Comparison of ENCODE assay signal across 1 cellular context in the genomic region with DNA sequence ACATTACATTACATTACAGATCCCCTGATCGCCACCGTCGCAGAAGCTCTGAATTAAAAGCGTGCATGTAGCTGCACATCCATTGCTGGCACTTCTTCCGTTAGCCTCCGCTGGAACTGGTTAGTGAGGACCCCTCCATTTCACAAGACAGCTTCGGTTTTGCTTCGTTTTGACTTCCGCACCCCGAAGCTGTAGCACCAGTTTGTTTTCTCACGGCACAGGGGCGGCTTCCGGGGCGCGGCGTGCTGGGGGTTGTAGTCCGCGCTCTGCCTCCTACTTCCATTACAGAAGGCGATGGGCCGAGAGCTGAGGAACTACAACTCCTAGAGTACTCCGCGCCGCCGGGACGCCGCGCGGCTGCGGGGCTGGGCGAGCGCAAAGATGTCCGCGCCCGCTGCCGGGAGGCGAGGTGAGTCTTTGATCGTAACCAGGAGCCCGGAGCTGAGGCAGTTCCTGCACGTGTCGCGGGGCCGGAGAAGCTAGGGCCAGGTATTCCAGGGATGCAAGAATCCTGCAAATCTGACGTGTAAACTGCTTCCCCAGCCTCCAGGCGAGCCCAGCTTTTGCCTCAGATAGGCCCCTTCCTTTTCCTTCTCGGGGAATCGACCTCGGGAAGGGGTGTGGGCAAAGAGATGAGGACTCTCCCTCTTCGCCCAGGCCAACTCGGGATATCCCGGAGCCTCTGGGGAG.
TF ChIP-seq lines count a peak whose summit lies in the region.

A gene (plus strand): TSS at position 352 of the 690 bp plus-strand sequence. CDS start 387 bp downstream, outside the sequence.

TF ChIP-seq in HepG2, 621 proteins besides CTCF, POLR2A, EP300 and RAD21 (continued from another document and continues in another):
- TF ChIP-seq CREB1 (IDR thresholded peaks at IDR 0.05), result peak; percentile 33; the same call in 1 of the 2 replicates
- TF ChIP-seq CREB1 (CRISPR knock-in tag; IDR thresholded peaks at IDR 0.05), result peak; percentile 80
- peak; percentile 98 for TF ChIP-seq ELF1 (CRISPR knock-in tag; IDR thresholded peaks at IDR 0.05)
- no peak for TF ChIP-seq ZBTB8A (CRISPR knock-in tag; IDR thresholded peaks at IDR 0.05; ENCODE audit: borderline replicate concordance, low read depth)
- TF ChIP-seq IKZF4 (CRISPR knock-in tag; IDR thresholded peaks at IDR 0.05; ENCODE audit: borderline replicate concordance, low read depth, not compliant biosample characterization), result no peak
- TF ChIP-seq ZNF326 (CRISPR knock-in tag; IDR thresholded peaks at IDR 0.05; ENCODE audit: borderline replicate concordance), result no peak
- TF ChIP-seq, protein P1, sequence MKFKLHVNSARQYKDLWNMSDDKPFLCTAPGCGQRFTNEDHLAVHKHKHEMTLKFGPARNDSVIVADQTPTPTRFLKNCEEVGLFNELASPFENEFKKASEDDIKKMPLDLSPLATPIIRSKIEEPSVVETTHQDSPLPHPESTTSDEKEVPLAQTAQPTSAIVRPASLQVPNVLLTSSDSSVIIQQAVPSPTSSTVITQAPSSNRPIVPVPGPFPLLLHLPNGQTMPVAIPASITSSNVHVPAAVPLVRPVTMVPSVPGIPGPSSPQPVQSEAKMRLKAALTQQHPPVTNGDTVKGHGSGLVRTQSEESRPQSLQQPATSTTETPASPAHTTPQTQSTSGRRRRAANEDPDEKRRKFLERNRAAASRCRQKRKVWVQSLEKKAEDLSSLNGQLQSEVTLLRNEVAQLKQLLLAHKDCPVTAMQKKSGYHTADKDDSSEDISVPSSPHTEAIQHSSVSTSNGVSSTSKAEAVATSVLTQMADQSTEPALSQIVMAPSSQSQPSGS (CRISPR knock-in tag; IDR thresholded peaks at IDR 0.05), result 0 out of 2 replicates have a peak, but pooled peaks have one; percentile 59
- TF ChIP-seq HNRNPLL (IDR thresholded peaks at IDR 0.05; ENCODE audit: low read depth, low read length, poor library complexity, severe bottlenecking), result peak; percentile 68
- TF ChIP-seq SOX5 (CRISPR knock-in tag; IDR thresholded peaks at IDR 0.05; ENCODE audit: borderline replicate concordance), result peak; percentile 32
- TF ChIP-seq SP1 (IDR thresholded peaks at IDR 0.05), result no peak
- TF ChIP-seq SP1 (CRISPR knock-in tag; IDR thresholded peaks at IDR 0.05), result peak; percentile 53
- TF ChIP-seq RBFOX2 (IDR thresholded peaks at IDR 0.05; ENCODE audit: low read depth, low read length), result peak; percentile 87
- peak; percentile 53 for TF ChIP-seq AGO1 (IDR thresholded peaks at IDR 0.05; ENCODE audit: low read depth, low read length, poor library complexity, severe bottlenecking)
- TF ChIP-seq YEATS4 (CRISPR knock-in tag; IDR thresholded peaks at IDR 0.05; ENCODE audit: borderline replicate concordance), result peak; percentile 87
- peak; percentile 99 for TF ChIP-seq ZNF143 (CRISPR knock-in tag; IDR thresholded peaks at IDR 0.05)
- peak; percentile 40; the same call in 1 of the 2 replicates for TF ChIP-seq SP4 (CRISPR knock-in tag; IDR thresholded peaks at IDR 0.05)
- TF ChIP-seq, protein P2, sequence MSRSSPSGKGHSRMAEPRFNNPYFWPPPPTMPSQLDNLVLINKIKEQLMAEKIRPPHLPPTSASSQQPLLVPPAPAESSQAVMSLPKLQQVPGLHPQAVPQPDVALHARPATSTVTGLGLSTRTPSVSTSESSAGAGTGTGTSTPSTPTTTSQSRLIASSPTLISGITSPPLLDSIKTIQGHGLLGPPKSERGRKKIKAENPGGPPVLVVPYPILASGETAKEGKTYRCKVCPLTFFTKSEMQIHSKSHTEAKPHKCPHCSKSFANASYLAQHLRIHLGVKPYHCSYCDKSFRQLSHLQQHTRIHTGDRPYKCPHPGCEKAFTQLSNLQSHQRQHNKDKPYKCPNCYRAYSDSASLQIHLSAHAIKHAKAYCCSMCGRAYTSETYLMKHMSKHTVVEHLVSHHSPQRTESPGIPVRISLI (CRISPR knock-in tag; IDR thresholded peaks at IDR 0.05; ENCODE audit: borderline replicate concordance), result no peak
- TF ChIP-seq FOXJ3 (CRISPR knock-in tag; IDR thresholded peaks at IDR 0.05; ENCODE audit: borderline replicate concordance), result peak; percentile 76; the same call in 1 of the 2 replicates
- peak; percentile 84 for TF ChIP-seq PHF8 (CRISPR knock-in tag; IDR thresholded peaks at IDR 0.05)
- TF ChIP-seq, protein P3, sequence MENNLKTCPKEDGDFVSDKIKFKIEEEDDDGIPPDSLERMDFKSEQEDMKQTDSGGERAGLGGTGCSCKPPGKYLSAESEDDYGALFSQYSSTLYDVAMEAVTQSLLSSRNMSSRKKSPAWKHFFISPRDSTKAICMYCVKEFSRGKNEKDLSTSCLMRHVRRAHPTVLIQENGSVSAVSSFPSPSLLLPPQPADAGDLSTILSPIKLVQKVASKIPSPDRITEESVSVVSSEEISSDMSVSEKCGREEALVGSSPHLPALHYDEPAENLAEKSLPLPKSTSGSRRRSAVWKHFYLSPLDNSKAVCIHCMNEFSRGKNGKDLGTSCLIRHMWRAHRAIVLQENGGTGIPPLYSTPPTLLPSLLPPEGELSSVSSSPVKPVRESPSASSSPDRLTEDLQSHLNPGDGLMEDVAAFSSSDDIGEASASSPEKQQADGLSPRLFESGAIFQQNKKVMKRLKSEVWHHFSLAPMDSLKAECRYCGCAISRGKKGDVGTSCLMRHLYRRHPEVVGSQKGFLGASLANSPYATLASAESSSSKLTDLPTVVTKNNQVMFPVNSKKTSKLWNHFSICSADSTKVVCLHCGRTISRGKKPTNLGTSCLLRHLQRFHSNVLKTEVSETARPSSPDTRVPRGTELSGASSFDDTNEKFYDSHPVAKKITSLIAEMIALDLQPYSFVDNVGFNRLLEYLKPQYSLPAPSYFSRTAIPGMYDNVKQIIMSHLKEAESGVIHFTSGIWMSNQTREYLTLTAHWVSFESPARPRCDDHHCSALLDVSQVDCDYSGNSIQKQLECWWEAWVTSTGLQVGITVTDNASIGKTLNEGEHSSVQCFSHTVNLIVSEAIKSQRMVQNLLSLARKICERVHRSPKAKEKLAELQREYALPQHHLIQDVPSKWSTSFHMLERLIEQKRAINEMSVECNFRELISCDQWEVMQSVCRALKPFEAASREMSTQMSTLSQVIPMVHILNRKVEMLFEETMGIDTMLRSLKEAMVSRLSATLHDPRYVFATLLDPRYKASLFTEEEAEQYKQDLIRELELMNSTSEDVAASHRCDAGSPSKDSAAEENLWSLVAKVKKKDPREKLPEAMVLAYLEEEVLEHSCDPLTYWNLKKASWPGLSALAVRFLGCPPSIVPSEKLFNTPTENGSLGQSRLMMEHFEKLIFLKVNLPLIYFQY (CRISPR knock-in tag; IDR thresholded peaks at IDR 0.05; ENCODE audit: borderline replicate concordance), result 0 out of 2 replicates have a peak, but pooled peaks have one; percentile 10
- TF ChIP-seq, protein P4, sequence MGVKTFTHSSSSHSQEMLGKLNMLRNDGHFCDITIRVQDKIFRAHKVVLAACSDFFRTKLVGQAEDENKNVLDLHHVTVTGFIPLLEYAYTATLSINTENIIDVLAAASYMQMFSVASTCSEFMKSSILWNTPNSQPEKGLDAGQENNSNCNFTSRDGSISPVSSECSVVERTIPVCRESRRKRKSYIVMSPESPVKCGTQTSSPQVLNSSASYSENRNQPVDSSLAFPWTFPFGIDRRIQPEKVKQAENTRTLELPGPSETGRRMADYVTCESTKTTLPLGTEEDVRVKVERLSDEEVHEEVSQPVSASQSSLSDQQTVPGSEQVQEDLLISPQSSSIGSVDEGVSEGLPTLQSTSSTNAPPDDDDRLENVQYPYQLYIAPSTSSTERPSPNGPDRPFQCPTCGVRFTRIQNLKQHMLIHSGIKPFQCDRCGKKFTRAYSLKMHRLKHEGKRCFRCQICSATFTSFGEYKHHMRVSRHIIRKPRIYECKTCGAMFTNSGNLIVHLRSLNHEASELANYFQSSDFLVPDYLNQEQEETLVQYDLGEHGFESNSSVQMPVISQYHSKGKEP (CRISPR knock-in tag; IDR thresholded peaks at IDR 0.05), result 0 out of 2 replicates have a peak, but pooled peaks have one; percentile 8
- 0 out of 2 replicates have a peak, but pooled peaks have one; percentile 28 for TF ChIP-seq ZNF446 (CRISPR knock-in tag; IDR thresholded peaks at IDR 0.05)
- TF ChIP-seq MXI1 (IDR thresholded peaks at IDR 0.05; ENCODE audit: borderline replicate concordance, low read depth, low read length), result peak; percentile 53; the same call in 1 of the 3 replicates
- 0 out of 2 replicates have a peak, but pooled peaks have one; percentile 6 for TF ChIP-seq SIX4 (CRISPR knock-in tag; IDR thresholded peaks at IDR 0.05)
- no peak; the same call in 1 of the 2 replicates for TF ChIP-seq ZNF460 (CRISPR knock-in tag; IDR thresholded peaks at IDR 0.05; ENCODE audit: borderline replicate concordance)
- TF ChIP-seq, protein P5, sequence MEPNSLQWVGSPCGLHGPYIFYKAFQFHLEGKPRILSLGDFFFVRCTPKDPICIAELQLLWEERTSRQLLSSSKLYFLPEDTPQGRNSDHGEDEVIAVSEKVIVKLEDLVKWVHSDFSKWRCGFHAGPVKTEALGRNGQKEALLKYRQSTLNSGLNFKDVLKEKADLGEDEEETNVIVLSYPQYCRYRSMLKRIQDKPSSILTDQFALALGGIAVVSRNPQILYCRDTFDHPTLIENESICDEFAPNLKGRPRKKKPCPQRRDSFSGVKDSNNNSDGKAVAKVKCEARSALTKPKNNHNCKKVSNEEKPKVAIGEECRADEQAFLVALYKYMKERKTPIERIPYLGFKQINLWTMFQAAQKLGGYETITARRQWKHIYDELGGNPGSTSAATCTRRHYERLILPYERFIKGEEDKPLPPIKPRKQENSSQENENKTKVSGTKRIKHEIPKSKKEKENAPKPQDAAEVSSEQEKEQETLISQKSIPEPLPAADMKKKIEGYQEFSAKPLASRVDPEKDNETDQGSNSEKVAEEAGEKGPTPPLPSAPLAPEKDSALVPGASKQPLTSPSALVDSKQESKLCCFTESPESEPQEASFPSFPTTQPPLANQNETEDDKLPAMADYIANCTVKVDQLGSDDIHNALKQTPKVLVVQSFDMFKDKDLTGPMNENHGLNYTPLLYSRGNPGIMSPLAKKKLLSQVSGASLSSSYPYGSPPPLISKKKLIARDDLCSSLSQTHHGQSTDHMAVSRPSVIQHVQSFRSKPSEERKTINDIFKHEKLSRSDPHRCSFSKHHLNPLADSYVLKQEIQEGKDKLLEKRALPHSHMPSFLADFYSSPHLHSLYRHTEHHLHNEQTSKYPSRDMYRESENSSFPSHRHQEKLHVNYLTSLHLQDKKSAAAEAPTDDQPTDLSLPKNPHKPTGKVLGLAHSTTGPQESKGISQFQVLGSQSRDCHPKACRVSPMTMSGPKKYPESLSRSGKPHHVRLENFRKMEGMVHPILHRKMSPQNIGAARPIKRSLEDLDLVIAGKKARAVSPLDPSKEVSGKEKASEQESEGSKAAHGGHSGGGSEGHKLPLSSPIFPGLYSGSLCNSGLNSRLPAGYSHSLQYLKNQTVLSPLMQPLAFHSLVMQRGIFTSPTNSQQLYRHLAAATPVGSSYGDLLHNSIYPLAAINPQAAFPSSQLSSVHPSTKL (CRISPR knock-in tag; IDR thresholded peaks at IDR 0.05), result peak; percentile 24; the same call in 1 of the 2 replicates
- TF ChIP-seq ZNF136 (CRISPR knock-in tag; IDR thresholded peaks at IDR 0.05; ENCODE audit: low read depth), result no peak
- peak; percentile 82 for TF ChIP-seq KLF6 (CRISPR knock-in tag; IDR thresholded peaks at IDR 0.05)
- peak; percentile 43; the same call in 1 of the 2 replicates for TF ChIP-seq JUN (CRISPR knock-in tag; IDR thresholded peaks at IDR 0.05)
- TF ChIP-seq KDM5B (CRISPR knock-in tag; IDR thresholded peaks at IDR 0.05; ENCODE audit: borderline replicate concordance), result peak; percentile 15
- 0 out of 2 replicates have a peak, but pooled peaks have one; percentile 59 for TF ChIP-seq SIN3A (IDR thresholded peaks at IDR 0.05; ENCODE audit: borderline replicate concordance, low read depth, low read length)
- no peak for TF ChIP-seq ZSCAN29 (CRISPR knock-in tag; conservative IDR thresholded peaks at IDR 0.05)
- TF ChIP-seq, protein P6, sequence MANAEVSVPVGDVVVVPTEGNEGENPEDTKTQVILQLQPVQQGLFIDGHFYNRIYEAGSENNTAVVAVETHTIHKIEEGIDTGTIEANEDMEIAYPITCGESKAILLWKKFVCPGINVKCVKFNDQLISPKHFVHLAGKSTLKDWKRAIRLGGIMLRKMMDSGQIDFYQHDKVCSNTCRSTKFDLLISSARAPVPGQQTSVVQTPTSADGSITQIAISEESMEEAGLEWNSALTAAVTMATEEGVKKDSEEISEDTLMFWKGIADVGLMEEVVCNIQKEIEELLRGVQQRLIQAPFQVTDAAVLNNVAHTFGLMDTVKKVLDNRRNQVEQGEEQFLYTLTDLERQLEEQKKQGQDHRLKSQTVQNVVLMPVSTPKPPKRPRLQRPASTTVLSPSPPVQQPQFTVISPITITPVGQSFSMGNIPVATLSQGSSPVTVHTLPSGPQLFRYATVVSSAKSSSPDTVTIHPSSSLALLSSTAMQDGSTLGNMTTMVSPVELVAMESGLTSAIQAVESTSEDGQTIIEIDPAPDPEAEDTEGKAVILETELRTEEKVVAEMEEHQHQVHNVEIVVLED (CRISPR knock-in tag; IDR thresholded peaks at IDR 0.05; ENCODE audit: borderline replicate concordance), result peak; percentile 97
- TF ChIP-seq CAMTA2 (CRISPR knock-in tag; IDR thresholded peaks at IDR 0.05; ENCODE audit: borderline replicate concordance), result 0 out of 2 replicates have a peak, but pooled peaks have one; percentile 8
- 0 out of 2 replicates have a peak, but pooled peaks have one; percentile 11 for TF ChIP-seq ZBTB38 (CRISPR knock-in tag; IDR thresholded peaks at IDR 0.05)
- TF ChIP-seq, protein P7, sequence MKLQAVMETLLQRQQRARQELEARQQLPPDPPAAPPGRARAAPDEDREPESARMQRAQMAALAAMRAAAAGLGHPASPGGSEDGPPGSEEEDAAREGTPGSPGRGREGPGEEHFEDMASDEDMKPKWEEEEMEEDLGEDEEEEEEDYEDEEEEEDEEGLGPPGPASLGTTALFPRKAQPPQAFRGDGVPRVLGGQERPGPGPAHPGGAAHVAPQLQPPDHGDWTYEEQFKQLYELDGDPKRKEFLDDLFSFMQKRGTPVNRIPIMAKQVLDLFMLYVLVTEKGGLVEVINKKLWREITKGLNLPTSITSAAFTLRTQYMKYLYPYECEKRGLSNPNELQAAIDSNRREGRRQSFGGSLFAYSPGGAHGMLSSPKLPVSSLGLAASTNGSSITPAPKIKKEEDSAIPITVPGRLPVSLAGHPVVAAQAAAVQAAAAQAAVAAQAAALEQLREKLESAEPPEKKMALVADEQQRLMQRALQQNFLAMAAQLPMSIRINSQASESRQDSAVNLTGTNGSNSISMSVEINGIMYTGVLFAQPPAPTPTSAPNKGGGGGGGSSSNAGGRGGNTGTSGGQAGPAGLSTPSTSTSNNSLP (IDR thresholded peaks at IDR 0.05; ENCODE audit: low read depth, low read length), result no peak
